ENCODE assay signal across 10 cellular contexts in genomic region chr12:49389092-49389703, GRCh38. TPM values are rescaled to one million over a fixed set of nuclear protein-coding genes. Genes with fewer than 3 reads are reported as not detected.
DNase-seq lines count a peak whose midpoint lies in the region; ATAC-seq and TF ChIP-seq lines count a peak whose summit lies in the region.
"Had no signal": no experiment of that assay in that cellular context is flagged by ENCODE, and none has a peak within 500 bp of the region (broad histone marks: within the 10 kb centered on the region; RNA-seq: fewer than 3 reads in every experiment).

No MANE protein-coding gene starts in this region.

- H3K27me3 Mint-ChIP-seq in T-helper 17 cell = no peaks in the 10 kb centered on the region
- no peaks in the 10 kb centered on the region for H3K27me3 Mint-ChIP-seq in memory B cell
- H3K27me3 Mint-ChIP-seq in stimulated activated naive B cell treated with anti-CD40 and anti-IgM and Interleukin-4, amounts not matched to agents 10 μg/mL and 1 μg/mL and 100 μg/mL, for 72 hours = no peaks in the 10 kb centered on the region

- H3K27me3 ChIP-seq in breast epithelium = no peaks in the 10 kb centered on the region

- no peak overlapping the region for H3K27ac ChIP-seq in breast epithelium
- H3K27ac ChIP-seq: skin epidermis had no signal

- H3K4me1 ChIP-seq in breast epithelium = no peaks in the 10 kb centered on the region

- H3K4me1 Mint-ChIP-seq in T-helper 17 cell (peaks cover 16% of the 10 kb centered on the region), memory B cell (peaks cover 5% of the 10 kb centered on the region)
- peaks cover 0 to 9% of the 10 kb centered on the region in 2 donors for H3K4me1 Mint-ChIP-seq in stimulated activated naive B cell treated with anti-CD40 and anti-IgM and Interleukin-4, amounts not matched to agents 10 μg/mL and 1 μg/mL and 100 μg/mL, for 72 hours

- TF ChIP-seq POLR2A in breast epithelium (IDR thresholded peaks at IDR 0.05) = no peak

- no peaks in the 10 kb centered on the region for H3K9me3 Mint-ChIP-seq in memory B cell
- H3K9me3 Mint-ChIP-seq in stimulated activated naive B cell treated with anti-CD40 and anti-IgM and Interleukin-4, amounts not matched to agents 10 μg/mL and 1 μg/mL and 100 μg/mL, for 72 hours = no peaks in the 10 kb centered on the region

- H3K4me3 ChIP-seq in breast epithelium = no peak overlapping the region
- H3K4me3 ChIP-seq: skin epidermis had no signal

- peak; percentile 29 to 52 (median 45) for DNase-seq in T-helper 17 cell
- DNase-seq in activated gamma-delta T cell treated with anti-CD3 and anti-CD28 coated beads, Interleukin-2, amount 50 U/mL, for 16 hours (ENCODE audit: low read depth) = peak; percentile 56
- peak; percentile 38 to 40 for DNase-seq in memory B cell (ENCODE audit: low spot score in 2 of 2)
- DNase-seq in stimulated activated naive B cell treated with anti-CD40 and anti-IgM and Interleukin-4, amounts not matched to agents 10 μg/mL and 1 μg/mL and 100 μg/mL, for 72 hours = peak; percentile 37
- no peak for DNase-seq in HPDE6-E6E7 (ENCODE audit: extremely low spot score)
- no peak for DNase-seq in breast epithelium (ENCODE audit: low spot score in 2 of 2)
- DNase-seq in omental fat pad (ENCODE audit: low spot score) = no peak
- DNase-seq: NCI-H748 treated with DMSO at 0.1 percent for 48 hours had no signal

- H3K27ac Mint-ChIP-seq in T-helper 17 cell = peak overlapping the region; percentile 57
- H3K27ac Mint-ChIP-seq in memory B cell = no peak overlapping the region
- no peak overlapping the region for H3K27ac Mint-ChIP-seq in stimulated activated naive B cell treated with anti-CD40 and anti-IgM and Interleukin-4, amounts not matched to agents 10 μg/mL and 1 μg/mL and 100 μg/mL, for 72 hours

- TF ChIP-seq CTCF in breast epithelium (IDR thresholded peaks at IDR 0.05) (no peak), omental fat pad (IDR thresholded peaks at IDR 0.05) (no peak)

- H3K9me3 ChIP-seq in T-helper 17 cell (ENCODE audit: control insufficient read depth, low read length, poor library complexity, severe bottlenecking) = no peaks in the 10 kb centered on the region
- H3K9me3 ChIP-seq in breast epithelium = no peaks in the 10 kb centered on the region

- ATAC-seq in T-helper 17 cell (peak; percentile 96), memory B cell (ENCODE audit: low read depth) (peak; percentile 98), omental fat pad (ENCODE audit: low FRiP score) (no peak), HG02623 (IDR thresholded peaks at IDR 0.05; ENCODE audit: unreplicated experiment) (no peak)
- peak; percentile 88 to 93 for ATAC-seq in stimulated activated naive B cell treated with anti-CD40 and anti-IgM and Interleukin-4, amounts not matched to agents 10 μg/mL and 1 μg/mL and 100 μg/mL, for 72 hours (replicated peaks)

- H3K4me3 Mint-ChIP-seq in T-helper 17 cell (no peak overlapping the region), memory B cell (peak overlapping the region; percentile 21)
- H3K4me3 Mint-ChIP-seq in stimulated activated naive B cell treated with anti-CD40 and anti-IgM and Interleukin-4, amounts not matched to agents 10 μg/mL and 1 μg/mL and 100 μg/mL, for 72 hours = peak overlapping the region; percentile 42 to 52

- H3K36me3 Mint-ChIP-seq in T-helper 17 cell (ENCODE audit: low read depth) (peaks cover 10% of the 10 kb centered on the region), memory B cell (peaks cover 6% of the 10 kb centered on the region)
- peaks cover 4 to 11% of the 10 kb centered on the region in 2 donors for H3K36me3 Mint-ChIP-seq in stimulated activated naive B cell treated with anti-CD40 and anti-IgM and Interleukin-4, amounts not matched to agents 10 μg/mL and 1 μg/mL and 100 μg/mL, for 72 hours

- H3K36me3 ChIP-seq in breast epithelium = no peaks in the 10 kb centered on the region

- intact Hi-C loops in breast epithelium (cut with DNase I; ENCODE audit: low total_unique reads) = no loop called here

RNA-seq across cellular contexts. Expression of gene SPATS2, which starts 21.9 kb away (rescaled TPM):
- total RNA-seq in T-helper 17 cell (1 to 10 TPM; 5.2 TPM), breast epithelium (10 to 100 TPM; 13.8 to 24.0 (median 22.0) TPM), omental fat pad (10 to 100 TPM in 2 of 4 donors, 1 to 10 TPM in 2; 8.0 to 16.2 (median 9.7) TPM)

RNA-seq across cellular contexts. Expression of gene DNAJC22, which starts 42.5 kb away (rescaled TPM):
- not detected for total RNA-seq in T-helper 17 cell
- total RNA-seq in breast epithelium = 1 to 10 TPM in 2 of 3 donors, not detected in 1; 3.6 to 5.0 TPM
- total RNA-seq in omental fat pad = 1 to 10 TPM in 3 of 4 donors, not detected in 1; 1.8 to 9.2 (median 3.0) TPM

RNA-seq across cellular contexts. Expression of gene C1QL4, which starts 52.2 kb away (rescaled TPM):
- not detected for total RNA-seq in T-helper 17 cell
- total RNA-seq in breast epithelium = under 1 TPM in 2 of 3 donors, not detected in 1; 0.33 to 0.44 TPM
- total RNA-seq in omental fat pad = 1 to 10 TPM in 1 of 4 donors, under 1 TPM in 1, not detected in 2; 0.65 to 1.1 TPM

Comparison
In these comparisons a context has a peak if more than half of its experiments do, and no peak if none do; other contexts are left out.
1. ATAC-seq: peak in T-helper 17 cell (single experiment), memory B cell (single experiment) and stimulated activated naive B cell treated with anti-CD40 and anti-IgM and Interleukin-4, amounts not matched to agents 10 μg/mL and 1 μg/mL and 100 μg/mL, for 72 hours (2 of 2); none in omental fat pad (single experiment) and HG02623 (single experiment).
2. DNase-seq: peak in T-helper 17 cell (3 of 3), activated gamma-delta T cell treated with anti-CD3 and anti-CD28 coated beads, Interleukin-2, amount 50 U/mL, for 16 hours (single experiment), memory B cell (2 of 2) and stimulated activated naive B cell treated with anti-CD40 and anti-IgM and Interleukin-4, amounts not matched to agents 10 μg/mL and 1 μg/mL and 100 μg/mL, for 72 hours (single experiment); none in HPDE6-E6E7 (single experiment), breast epithelium (0 of 2) and omental fat pad (single experiment).